In the genomic region with DNA sequence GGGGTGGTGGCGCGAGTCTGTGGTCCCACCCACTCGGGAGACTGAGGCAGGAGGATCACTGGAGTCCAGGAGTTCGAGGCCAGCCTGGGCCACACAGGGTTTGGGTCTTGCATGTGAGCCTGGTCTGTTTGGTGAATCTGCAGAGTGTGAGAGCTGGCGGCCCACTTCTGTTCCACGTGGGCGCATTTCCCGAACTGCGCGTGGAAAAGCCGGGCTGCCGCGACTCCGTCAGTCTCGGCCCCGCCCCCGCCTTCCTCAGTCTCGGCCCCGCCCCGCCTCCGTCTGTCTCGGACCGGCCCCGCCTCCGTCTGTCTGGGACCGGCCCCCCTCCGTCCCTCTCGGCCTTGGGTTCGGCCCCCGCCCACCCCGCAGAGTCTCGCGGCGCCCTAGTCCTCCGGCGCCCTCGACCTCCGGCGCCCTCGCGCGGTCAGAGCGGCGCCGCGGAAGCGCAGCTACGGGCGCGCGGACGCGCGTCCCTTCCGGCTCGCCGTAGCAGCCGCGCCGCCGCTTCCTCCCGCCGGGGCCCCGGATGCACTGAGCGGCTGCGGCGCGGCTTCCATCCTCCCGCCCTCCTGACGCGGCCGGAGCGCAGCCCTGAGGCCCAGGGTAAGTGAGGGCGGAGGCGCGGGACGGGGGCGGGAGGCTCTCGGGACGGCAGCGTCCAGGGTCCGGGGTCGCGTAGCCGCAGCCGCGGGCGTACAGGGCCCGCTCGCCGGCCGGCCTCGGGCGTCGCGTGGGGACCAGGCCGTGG, we compare ENCODE assay signal across 8 cellular contexts. TPM values are rescaled to one million over a fixed set of nuclear protein-coding genes. Genes with fewer than 3 reads are reported as not detected.
DNase-seq lines count a peak whose midpoint lies in the region; TF ChIP-seq lines count a peak whose summit lies in the region.

A gene with protein sequence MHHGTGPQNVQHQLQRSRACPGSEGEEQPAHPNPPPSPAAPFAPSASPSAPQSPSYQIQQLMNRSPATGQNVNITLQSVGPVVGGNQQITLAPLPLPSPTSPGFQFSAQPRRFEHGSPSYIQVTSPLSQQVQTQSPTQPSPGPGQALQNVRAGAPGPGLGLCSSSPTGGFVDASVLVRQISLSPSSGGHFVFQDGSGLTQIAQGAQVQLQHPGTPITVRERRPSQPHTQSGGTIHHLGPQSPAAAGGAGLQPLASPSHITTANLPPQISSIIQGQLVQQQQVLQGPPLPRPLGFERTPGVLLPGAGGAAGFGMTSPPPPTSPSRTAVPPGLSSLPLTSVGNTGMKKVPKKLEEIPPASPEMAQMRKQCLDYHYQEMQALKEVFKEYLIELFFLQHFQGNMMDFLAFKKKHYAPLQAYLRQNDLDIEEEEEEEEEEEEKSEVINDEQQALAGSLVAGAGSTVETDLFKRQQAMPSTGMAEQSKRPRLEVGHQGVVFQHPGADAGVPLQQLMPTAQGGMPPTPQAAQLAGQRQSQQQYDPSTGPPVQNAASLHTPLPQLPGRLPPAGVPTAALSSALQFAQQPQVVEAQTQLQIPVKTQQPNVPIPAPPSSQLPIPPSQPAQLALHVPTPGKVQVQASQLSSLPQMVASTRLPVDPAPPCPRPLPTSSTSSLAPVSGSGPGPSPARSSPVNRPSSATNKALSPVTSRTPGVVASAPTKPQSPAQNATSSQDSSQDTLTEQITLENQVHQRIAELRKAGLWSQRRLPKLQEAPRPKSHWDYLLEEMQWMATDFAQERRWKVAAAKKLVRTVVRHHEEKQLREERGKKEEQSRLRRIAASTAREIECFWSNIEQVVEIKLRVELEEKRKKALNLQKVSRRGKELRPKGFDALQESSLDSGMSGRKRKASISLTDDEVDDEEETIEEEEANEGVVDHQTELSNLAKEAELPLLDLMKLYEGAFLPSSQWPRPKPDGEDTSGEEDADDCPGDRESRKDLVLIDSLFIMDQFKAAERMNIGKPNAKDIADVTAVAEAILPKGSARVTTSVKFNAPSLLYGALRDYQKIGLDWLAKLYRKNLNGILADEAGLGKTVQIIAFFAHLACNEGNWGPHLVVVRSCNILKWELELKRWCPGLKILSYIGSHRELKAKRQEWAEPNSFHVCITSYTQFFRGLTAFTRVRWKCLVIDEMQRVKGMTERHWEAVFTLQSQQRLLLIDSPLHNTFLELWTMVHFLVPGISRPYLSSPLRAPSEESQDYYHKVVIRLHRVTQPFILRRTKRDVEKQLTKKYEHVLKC (N-terminal part only) (plus strand): TSS at position 512 of the 751 bp plus-strand sequence. CDS start 10,678 bp downstream, outside the sequence.

- H3F3A ChIP-seq in neural progenitor cell (ENCODE audit: low read depth), result peaks cover 23% of the 10 kb centered on the region

- H3K27ac ChIP-seq in neural progenitor cell (no peak within 1 kb of the TSS), stomach smooth muscle (ENCODE audit: low read length) (peak within 1 kb of the TSS; percentile 55)

- peaks cover 1% of the 10 kb centered on the region; the same call in 1 of the 2 replicates for H3K36me3 ChIP-seq in H7 (replicated peaks; ENCODE audit: control insufficient read depth, insufficient read depth, low read length)
- H3K36me3 ChIP-seq in MG63, result peaks cover 19% of the 10 kb centered on the region
- no peaks in the 10 kb centered on the region for H3K36me3 ChIP-seq in neural progenitor cell
- no peaks in the 10 kb centered on the region for H3K36me3 ChIP-seq in stomach smooth muscle (ENCODE audit: control insufficient read depth in 2 of 2, insufficient read depth in 2 of 2, low read length in 2 of 2)

- peaks cover 5% of the 10 kb centered on the region for H3K36me3 Mint-ChIP-seq in neural progenitor cell

- peaks cover 13% of the 10 kb centered on the region for H3K4me1 Mint-ChIP-seq in neural progenitor cell

- H3K9me3 ChIP-seq in MG63 (no peaks in the 10 kb centered on the region), neural progenitor cell (ENCODE audit: low read depth) (no peaks in the 10 kb centered on the region), stomach smooth muscle (ENCODE audit: control insufficient read depth in 2 of 2, low read length in 2 of 2) (no peaks in the 10 kb centered on the region)

- peak within 1 kb of the TSS; percentile 99 for H3K4me2 ChIP-seq in neural progenitor cell

- peaks cover 7% of the 10 kb centered on the region for H3K27me3 Mint-ChIP-seq in neural progenitor cell (ENCODE audit: insufficient read depth, low read depth)

- H3K4me3 Mint-ChIP-seq in neural progenitor cell, result peak within 1 kb of the TSS; percentile 93

- H3K27me3 ChIP-seq in H7 (ENCODE audit: control insufficient read depth, insufficient read depth, low read length) (no peaks in the 10 kb centered on the region), MG63 (no peaks in the 10 kb centered on the region), neural progenitor cell (no peaks in the 10 kb centered on the region), stomach smooth muscle (ENCODE audit: control insufficient read depth in 1 of 2, insufficient read depth in 2 of 2, low read length in 2 of 2) (no peaks in the 10 kb centered on the region)

- peak; percentile 26 for TF ChIP-seq CTCF in fibroblast of villous mesenchyme (IDR thresholded peaks at IDR 0.05; ENCODE audit: insufficient read depth, low read depth, low read length)
- TF ChIP-seq CTCF in neural progenitor cell (IDR thresholded peaks at IDR 0.05), result peak; percentile 72

- peak within 1 kb of the TSS; percentile 83 for H3K9ac ChIP-seq in neural progenitor cell
- H3K9ac ChIP-seq in stomach smooth muscle (ENCODE audit: low read length in 2 of 2), result peak within 1 kb of the TSS; percentile 75 to 82

- H3K4me1 ChIP-seq in neural progenitor cell (no peaks in the 10 kb centered on the region), stomach smooth muscle (ENCODE audit: control insufficient read depth, insufficient read depth, low read length) (peaks cover 7% of the 10 kb centered on the region)

- H3K79me2 ChIP-seq in neural progenitor cell (ENCODE audit: low read depth), result peaks cover 47% of the 10 kb centered on the region

- H3K4me3 ChIP-seq in H7 (ENCODE audit: insufficient read depth, low read depth, low read length), result peak within 1 kb of the TSS; percentile 91
- peak within 1 kb of the TSS; percentile 92 for H3K4me3 ChIP-seq in MG63
- peak within 1 kb of the TSS; percentile 79 for H3K4me3 ChIP-seq in fibroblast of villous mesenchyme (ENCODE audit: low read depth, low read length)
- H3K4me3 ChIP-seq in neural progenitor cell, result peak within 1 kb of the TSS; percentile 92
- peak within 1 kb of the TSS; percentile 60 to 85 for H3K4me3 ChIP-seq in stomach smooth muscle (ENCODE audit: low read length in 2 of 2)

- H3K9me3 Mint-ChIP-seq in neural progenitor cell, result no peaks in the 10 kb centered on the region

- DNase-seq in ELR (ENCODE audit: low read depth) (peak; percentile 97), H7 (peak; percentile 99), MG63 (peak; percentile 96), SHP77 treated with DMSO at 0.1 percent for 48 hours (lab: John Stamatoyannopoulos, UW) (peak; percentile 82), fibroblast of villous mesenchyme (ENCODE audit: low read depth) (peak; percentile 95), neural progenitor cell (ENCODE audit: low spot score) (peak; percentile 98)
- peak; percentile 98 for DNase-seq in activated effector memory CD4-positive, alpha-beta T cell treated with anti-CD3 and anti-CD28 coated beads, Interleukin-2, amount 50 U/mL, for 16 hours

- no peak within 1 kb of the TSS for H3K27ac Mint-ChIP-seq in neural progenitor cell

- H4K20me1 ChIP-seq in neural progenitor cell (ENCODE audit: low read depth), result peaks cover 25% of the 10 kb centered on the region

- H2AFZ ChIP-seq in neural progenitor cell (replicated peaks), result peak within 1 kb of the TSS; percentile 81

RNA-seq across cellular contexts. Expression of the gene that starts here (rescaled TPM):
- total RNA-seq in H7 (2014; rRNA removed; shearing (Covaris generic)), result 7.4 and 9.9 TPM in 2 replicates
- total RNA-seq in MG63 (2014; rRNA removed; shearing (Covaris generic); ENCODE audit: low replicate concordance), result 6.0 and 13.1 TPM in 2 replicates
- total RNA-seq in fibroblast of villous mesenchyme, result 13.0 and 13.2 TPM in 2 replicates
- total RNA-seq in neural progenitor cell (ENCODE audit: low replicate concordance), result 16.3 and 21.2 TPM in 2 replicates
